In the genomic region with DNA sequence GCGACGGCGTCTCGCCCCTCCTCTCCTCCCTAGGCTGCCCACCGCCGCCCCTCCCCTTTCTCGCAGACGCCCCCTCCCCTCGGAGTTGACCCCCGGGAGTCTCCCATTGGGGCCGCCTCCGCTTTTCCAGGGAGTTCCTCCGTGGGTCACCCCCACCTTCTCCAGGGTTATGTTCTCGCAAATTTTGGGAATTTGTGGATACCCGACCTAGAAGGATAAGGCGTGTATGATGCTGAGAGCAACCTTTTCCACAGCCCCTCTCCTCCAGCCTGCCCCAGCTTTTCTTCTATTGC, we compare ENCODE assay signal across 8 cellular contexts. TPM values are rescaled to one million over a fixed set of nuclear protein-coding genes. Genes with fewer than 3 reads are reported as not detected.
A peak's percentile ranks its signal among the peaks of the same experiment; 100 is the strongest.
DNase-seq lines count a peak whose midpoint lies in the region; ATAC-seq and TF ChIP-seq lines count a peak whose summit lies in the region.

No MANE protein-coding gene starts in this region.

- H3K27me3 Mint-ChIP-seq in activated CD4-positive, alpha-beta memory T cell treated with anti-CD3 and anti-CD28 coated beads, Interleukin-2, amount 10 ng/mL, durations not matched to agents 7 days and 5 days: no peaks in the 10 kb centered on the region

- peak overlapping the region; percentile 94 for H2AFZ ChIP-seq in GM23248

- H3K9me2 ChIP-seq in GM23248 (ENCODE audit: insufficient read depth): no peaks in the 10 kb centered on the region

- POLR2A ChIA-PET in activated CD4-positive, alpha-beta memory T cell treated with anti-CD3 and anti-CD28 coated beads, Interleukin-2, amount 10 ng/mL, durations not matched to agents 7 days and 5 days (lab: Charles Lee): interaction anchor here (0.7 to 10.4 kb wide), 34 partner anchors 9 to 714 kb away, joined by 3 to 204 read pairs (median 6); a partner anchor contains a TSS

- H3F3A ChIP-seq in GM23248 (ENCODE audit: insufficient read depth): peaks cover 15% of the 10 kb centered on the region

- no peak for TF ChIP-seq CTCF in cardiac muscle cell (IDR thresholded peaks at IDR 0.05; ENCODE audit: low read depth, low read length)

- intact Hi-C loops in sciatic nerve (cut with DNase I): no loop called here

- H3K27ac Mint-ChIP-seq in activated CD4-positive, alpha-beta memory T cell treated with anti-CD3 and anti-CD28 coated beads, Interleukin-2, amount 10 ng/mL, durations not matched to agents 7 days and 5 days: peak overlapping the region; percentile 95

- H3K4me1 ChIP-seq in GM23248 (ENCODE audit: insufficient read depth): 0 out of 2 replicates have a peak, but pooled peaks cover 3% of the 10 kb centered on the region
- H3K4me1 ChIP-seq in cardiac muscle cell (ENCODE audit: low read depth): peaks cover 4% of the 10 kb centered on the region

- H3K27ac ChIP-seq in GM23248 (peak overlapping the region; percentile 82), cardiac muscle cell (peak overlapping the region; percentile 93)

- DNase-seq in GM23248: no peak
- no peak for DNase-seq in activated CD4-positive, alpha-beta memory T cell treated with anti-CD3 and anti-CD28 coated beads, Interleukin-2, amount 10 ng/mL, durations not matched to agents 7 days and 5 days
- DNase-seq in cardiac muscle cell (ENCODE audit: low read depth in 1 of 2, low spot score in 1 of 2): no peak
- DNase-seq in sciatic nerve (ENCODE audit: low spot score): no peak
- DNase-seq in NCI-H2029 treated with DMSO at 0.1 percent for 48 hours (lab: John Stamatoyannopoulos, UW): no peak
- no peak for DNase-seq in DMS79 treated with DMSO at 0.1 percent for 48 hours (lab: John Stamatoyannopoulos, UW)

- peaks cover 44% of the 10 kb centered on the region for H3K36me3 Mint-ChIP-seq in activated CD4-positive, alpha-beta memory T cell treated with anti-CD3 and anti-CD28 coated beads, Interleukin-2, amount 10 ng/mL, durations not matched to agents 7 days and 5 days (ENCODE audit: low read depth)

- H3K36me3 ChIP-seq in GM23248 (ENCODE audit: low read depth): no peaks in the 10 kb centered on the region
- no peaks in the 10 kb centered on the region for H3K36me3 ChIP-seq in cardiac muscle cell

- H3K27me3 ChIP-seq in GM23248 (replicated peaks; ENCODE audit: insufficient read depth): no peaks in the 10 kb centered on the region
- no peaks in the 10 kb centered on the region for H3K27me3 ChIP-seq in cardiac muscle cell

- H3K9me3 Mint-ChIP-seq in activated CD4-positive, alpha-beta memory T cell treated with anti-CD3 and anti-CD28 coated beads, Interleukin-2, amount 10 ng/mL, durations not matched to agents 7 days and 5 days: peaks cover 7% of the 10 kb centered on the region

- H4K20me1 ChIP-seq in GM23248 (ENCODE audit: insufficient read depth): no peaks in the 10 kb centered on the region

- peaks cover 50% of the 10 kb centered on the region for H3K4me1 Mint-ChIP-seq in activated CD4-positive, alpha-beta memory T cell treated with anti-CD3 and anti-CD28 coated beads, Interleukin-2, amount 10 ng/mL, durations not matched to agents 7 days and 5 days

- peaks cover 18% of the 10 kb centered on the region for H3K79me2 ChIP-seq in GM23248 (ENCODE audit: insufficient read depth)

- H3K9me3 ChIP-seq in GM23248 (ENCODE audit: low read depth) (no peaks in the 10 kb centered on the region), cardiac muscle cell (ENCODE audit: low read depth) (no peaks in the 10 kb centered on the region)

- H3K4me3 ChIP-seq in GM23248 (peak overlapping the region; percentile 88), cardiac muscle cell (peak overlapping the region; percentile 38)

- WGBS in GM23248 (ENCODE audit: low coverage in 1 of 2, low lambda C conversion rate in 2 of 2, missing lambda C conversion rate in 2 of 2), 2 experiments: 2 to 3% methylated on average over 7 to 16 of the region's 16 CpGs

- ATAC-seq in sciatic nerve (peak; percentile 4), HG03045 (IDR thresholded peaks at IDR 0.05; ENCODE audit: unreplicated experiment) (no peak), HG02981 (IDR thresholded peaks at IDR 0.05; ENCODE audit: unreplicated experiment) (no peak)

- peak overlapping the region; percentile 92 for H3K9ac ChIP-seq in GM23248

- H3K4me3 Mint-ChIP-seq in activated CD4-positive, alpha-beta memory T cell treated with anti-CD3 and anti-CD28 coated beads, Interleukin-2, amount 10 ng/mL, durations not matched to agents 7 days and 5 days: peak overlapping the region; percentile 93

- peak overlapping the region; percentile 91 for H3K4me2 ChIP-seq in GM23248 (ENCODE audit: unreplicated experiment)

- CTCF ChIA-PET in activated CD4-positive, alpha-beta memory T cell treated with anti-CD3 and anti-CD28 coated beads, Interleukin-2, amount 10 ng/mL, durations not matched to agents 7 days and 5 days (lab: Charles Lee): interaction anchor here (0.8 to 2.7 kb wide), 12 partner anchors 9 to 230 kb away, joined by 3 to 29 read pairs (median 4); a partner anchor contains a TSS

- in situ Hi-C loops in GM23248 (cut with MboI): no loop called here

RNA-seq across cellular contexts. Expression of a gene that starts 0.3 kb away (rescaled TPM):
- 8.0 and 20.4 TPM in 2 replicates for total RNA-seq in GM23248 (2014; rRNA removed; shearing (Covaris generic))
- polyA plus RNA-seq in GM23248 (2016; fragmentation: Nextera tagmentation; extraction: Ambion mirVana): 9.1 and 9.4 TPM in 2 replicates
- total RNA-seq in activated CD4-positive, alpha-beta memory T cell treated with anti-CD3 and anti-CD28 coated beads, Interleukin-2, amount 10 ng/mL, durations not matched to agents 7 days and 5 days: 10 to 100 TPM; 35.6 TPM
- total RNA-seq in cardiac muscle cell: 10.0 and 10.3 TPM in 2 replicates
- polyA plus RNA-seq in cardiac muscle cell: 13.2 and 15.4 TPM in 2 replicates
- total RNA-seq in sciatic nerve: 19.7 TPM
